ENCODE assay signal across 24 cellular contexts in genomic region chr7:133702903-133703302, GRCh38.
"Had no signal": no experiment of that assay in that cellular context is flagged by ENCODE, and none has a peak within 500 bp of the region (broad histone marks: within the 10 kb centered on the region; RNA-seq: fewer than 3 reads in every experiment).

No MANE protein-coding gene starts in this region.

- H3K36me3 ChIP-seq: adrenal gland, ascending aorta, lower lobe of right lung, spleen, thoracic aorta, vagina had no signal

- H3K27ac Mint-ChIP-seq: activated naive CD8-positive, alpha-beta T cell; activated T-cell treated with anti-CD3 and anti-CD28 coated beads, Interleukin-2, amount 50 U/mL, for 24 hours; activated T-helper 2 cell treated with anti-CD3 and anti-CD28 coated beads, Interferon-gamma antibody, Interleukin-2, Interleukin-4, amounts not matched to agents 10 μg/mL and 5 μg/mL and 100 μg/mL, durations not matched to agents 14 hours and 24 hours and 36 hours; naive thymus-derived CD8-positive, alpha-beta T cell; T-cell; T-helper 2 cell treated with Interferon-gamma antibody and Interleukin-4, amounts not matched to agents 5 μg/mL and 100 μg/mL, for 36 hours; type B pancreatic cell had no signal

- H3K9me3 Mint-ChIP-seq: activated T-cell treated with anti-CD3 and anti-CD28 coated beads, Interleukin-2, amount 50 U/mL, for 24 hours; activated T-helper 2 cell treated with anti-CD3 and anti-CD28 coated beads, Interferon-gamma antibody, Interleukin-2, Interleukin-4, amounts not matched to agents 10 μg/mL and 5 μg/mL and 100 μg/mL, durations not matched to agents 14 hours and 24 hours and 36 hours; naive thymus-derived CD8-positive, alpha-beta T cell; T-cell; T-helper 2 cell treated with Interferon-gamma antibody and Interleukin-4, amounts not matched to agents 5 μg/mL and 100 μg/mL, for 36 hours; type B pancreatic cell had no signal

- H3K27me3 Mint-ChIP-seq: activated naive CD8-positive, alpha-beta T cell; activated T-cell treated with anti-CD3 and anti-CD28 coated beads, Interleukin-2, amount 50 U/mL, for 24 hours; naive thymus-derived CD8-positive, alpha-beta T cell; T-cell; type B pancreatic cell had no signal

- H3K27ac ChIP-seq: adrenal gland, ascending aorta, coronary artery, lower lobe of right lung, spleen, thoracic aorta, vagina had no signal

- DNase-seq: activated CD8-positive, alpha-beta memory T cell treated with anti-CD3 and anti-CD28 coated beads for 24 hours; activated CD8-positive, alpha-beta memory T cell treated with anti-CD3 and anti-CD28 coated beads, Interleukin-2, amount 50 U/mL, for 4 hours; activated naive CD4-positive, alpha-beta T cell; activated T-cell treated with anti-CD3 and anti-CD28 coated beads, Interleukin-2, amount 50 U/mL, for 24 hours; cerebellar nuclear complex; kidney; lower lobe of right lung; naive thymus-derived CD8-positive, alpha-beta T cell; spleen; stimulated activated CD4-positive, alpha-beta T cell treated with anti-CD3 and anti-CD28 coated beads, Interleukin-4, amount 100 ng/mL, for 1 hour; stimulated activated naive CD4-positive, alpha-beta T cell; T-cell had no signal

- ATAC-seq: lower lobe of right lung; naive thymus-derived CD8-positive, alpha-beta T cell; sciatic nerve; T-cell had no signal

- H3K4me1 ChIP-seq: adrenal gland, ascending aorta, lower lobe of right lung, spleen, vagina had no signal

- H3K9me3 ChIP-seq: adrenal gland, ascending aorta, lower lobe of right lung, spleen, thoracic aorta, vagina had no signal

- H3K27me3 ChIP-seq: adrenal gland, ascending aorta, spleen, vagina had no signal

- FAIRE-seq: bronchial epithelial cell, kidney, TTC549 had no signal

- H3K4me3 Mint-ChIP-seq: activated naive CD8-positive, alpha-beta T cell; activated T-cell treated with anti-CD3 and anti-CD28 coated beads, Interleukin-2, amount 50 U/mL, for 24 hours; naive thymus-derived CD8-positive, alpha-beta T cell; T-cell; T-helper 2 cell treated with Interferon-gamma antibody and Interleukin-4, amounts not matched to agents 5 μg/mL and 100 μg/mL, for 36 hours; type B pancreatic cell had no signal

- H3K4me3 ChIP-seq: adrenal gland, ascending aorta, coronary artery, lower lobe of right lung, spleen, thoracic aorta, vagina had no signal
